ENCODE assay signal across 16 cellular contexts in the genomic region with DNA sequence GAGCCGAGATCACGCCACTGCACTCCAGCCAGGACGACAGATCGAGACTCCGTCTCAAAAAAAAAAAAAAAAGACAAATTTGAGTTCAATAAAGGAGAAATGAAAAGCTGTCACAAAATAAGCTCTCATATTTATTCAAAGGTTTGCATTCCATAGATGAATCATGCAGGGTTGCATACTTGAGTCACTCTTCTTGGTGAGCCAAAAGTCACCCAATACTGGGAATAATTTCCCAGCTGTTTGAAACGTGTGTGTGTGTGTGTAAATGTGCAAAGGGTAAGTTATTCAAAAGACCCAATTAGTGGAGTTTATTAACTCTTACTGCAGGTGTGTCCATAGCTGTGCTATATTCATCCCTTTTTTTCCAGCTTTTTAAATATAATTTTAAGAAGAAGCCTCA.
A peak's percentile ranks its signal among the peaks of the same experiment; 100 is the strongest.
DNase-seq lines count a peak whose midpoint lies in the region; TF ChIP-seq lines count a peak whose summit lies in the region.
"Had no signal": no experiment of that assay in that cellular context is flagged by ENCODE, and none has a peak within 500 bp of the region (broad histone marks: within the 10 kb centered on the region; RNA-seq: fewer than 3 reads in every experiment).

No MANE protein-coding gene starts in this region.

- H3K9me3 Mint-ChIP-seq in glutamatergic neuron (ENCODE audit: unreplicated experiment), result peaks cover 1% of the 10 kb centered on the region
- H3K9me3 Mint-ChIP-seq: activated naive CD4-positive, alpha-beta T cell treated with anti-CD3 and anti-CD28 coated beads, Interleukin-2, amount 50 U/mL, for 24 hours; CD8-positive, alpha-beta memory T cell had no signal

- H3K4me1 Mint-ChIP-seq in glutamatergic neuron (ENCODE audit: low read depth, unreplicated experiment), result peaks cover 15% of the 10 kb centered on the region

- in situ Hi-C loops in ACHN (cut with HindIII; ENCODE audit: low pct_ligation_motif_present, low pct_unique_long_range_greater_than_20kb, low sequenced_read_pairs) (no loop called here), astrocyte of the spinal cord (cut with HindIII; ENCODE audit: low sequenced_read_pairs) (no loop called here)

- peak; percentile 71 for DNase-seq in ACHN
- DNase-seq in HT1080 (ENCODE audit: low read depth), result peak; percentile 69
- DNase-seq in astrocyte of the spinal cord (ENCODE audit: low read depth, low spot score), result peak; percentile 83
- DNase-seq in iris pigment epithelial cell (ENCODE audit: low read depth), result peak; percentile 85
- DNase-seq in glutamatergic neuron, result no peak
- DNase-seq in NCI-H2196 (lab: John Stamatoyannopoulos, UW; ENCODE audit: unreplicated experiment), result no peak
- no peak for DNase-seq in cortex of kidney (lab: John Stamatoyannopoulos, UW)
- no peak for DNase-seq in NCI-H524 (lab: John Stamatoyannopoulos, UW)
- DNase-seq: CD8-positive, alpha-beta memory T cell; KBM-7; NCI-H446 treated with DMSO at 0.1 percent for 48 hours; occipital lobe; SJCRH30; stimulated activated CD4-positive, alpha-beta T cell treated with anti-CD3 and anti-CD28 coated beads, Interleukin-2, amount 100 ng/mL, for 48 hours had no signal

- H3K4me3 ChIP-seq in astrocyte of the spinal cord (ENCODE audit: low read depth, low read length), result no peak overlapping the region
- H3K4me3 ChIP-seq: HAP-1, SJCRH30 had no signal

- no peak overlapping the region for H3K4me3 Mint-ChIP-seq in glutamatergic neuron (ENCODE audit: unreplicated experiment)
- H3K4me3 Mint-ChIP-seq: activated naive CD4-positive, alpha-beta T cell treated with anti-CD3 and anti-CD28 coated beads, Interleukin-2, amount 50 U/mL, for 24 hours; CD8-positive, alpha-beta memory T cell had no signal

- H3K27me3 Mint-ChIP-seq in glutamatergic neuron (ENCODE audit: unreplicated experiment), result peaks cover 2% of the 10 kb centered on the region
- H3K27me3 Mint-ChIP-seq: activated naive CD4-positive, alpha-beta T cell treated with anti-CD3 and anti-CD28 coated beads, Interleukin-2, amount 50 U/mL, for 24 hours had no signal

- TF ChIP-seq CTCF in astrocyte of the spinal cord (IDR thresholded peaks at IDR 0.05; ENCODE audit: low read depth, low read length) (no peak), glutamatergic neuron (IDR thresholded peaks at IDR 0.05; ENCODE audit: partially characterized antibody, unreplicated experiment) (no peak)

- no peaks in the 10 kb centered on the region for H3K36me3 Mint-ChIP-seq in glutamatergic neuron (ENCODE audit: unreplicated experiment)

- H3K27ac Mint-ChIP-seq in glutamatergic neuron (ENCODE audit: unreplicated experiment), result no peak overlapping the region

Comparison
In these comparisons a context has a peak if more than half of its experiments do, and no peak if none do; other contexts are left out.
1. DNase-seq: peak in ACHN (single experiment), HT1080 (single experiment), astrocyte of the spinal cord (single experiment) and iris pigment epithelial cell (single experiment); none in glutamatergic neuron (single experiment), NCI-H2196 (single experiment), cortex of kidney (single experiment) and NCI-H524 (0 of 2).